8 cellular contexts compared by ENCODE assay signal in the genomic region with DNA sequence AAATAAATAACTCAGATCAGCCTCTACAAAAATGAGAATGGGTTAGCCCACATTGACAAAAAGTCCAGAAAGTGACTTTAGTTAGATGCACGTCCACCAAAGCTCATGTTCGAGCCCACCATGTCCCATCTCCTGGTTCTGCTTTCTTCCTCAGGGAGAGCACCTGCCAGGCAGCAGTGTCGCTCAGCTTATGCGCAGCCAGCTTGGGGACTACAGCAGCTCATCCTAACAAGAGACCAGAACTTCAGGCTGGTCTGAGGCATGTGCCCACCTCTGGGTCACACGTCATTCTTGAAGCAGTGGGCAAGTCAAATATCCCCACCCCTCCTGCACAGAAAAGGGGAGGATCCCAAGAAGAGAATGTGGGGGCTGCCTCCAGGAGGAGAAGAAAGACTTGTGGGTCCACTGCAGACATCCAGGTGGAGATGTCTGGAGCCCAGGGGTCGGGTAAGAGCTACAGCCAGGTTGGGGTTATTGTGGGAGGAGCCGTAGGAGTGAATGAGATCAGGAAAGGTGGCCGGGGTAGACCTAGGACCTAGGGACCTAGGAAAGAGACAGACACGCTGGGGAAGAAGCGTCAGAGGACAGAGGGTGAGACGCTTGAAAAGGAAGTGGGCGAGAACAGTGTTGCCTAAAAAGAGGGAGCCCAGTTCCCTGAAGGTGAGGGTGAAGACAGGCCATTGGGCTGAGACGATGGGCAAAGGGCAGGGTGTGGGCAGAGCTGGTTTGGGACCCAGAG. TPM values are rescaled to one million over a fixed set of nuclear protein-coding genes. Genes with fewer than 3 reads are reported as not detected.
DNase-seq lines count a peak whose midpoint lies in the region; ATAC-seq and TF ChIP-seq lines count a peak whose summit lies in the region.

No MANE protein-coding gene starts in this region.

- no peak overlapping the region for H3K27ac ChIP-seq in CD4-positive, alpha-beta memory T cell (ENCODE audit: low read depth, low read length)

- H3K36me3 ChIP-seq in CD4-positive, alpha-beta memory T cell (ENCODE audit: insufficient read depth, low read length), result no peaks in the 10 kb centered on the region
- no peaks in the 10 kb centered on the region for H3K36me3 ChIP-seq in MG63

- CTCF ChIA-PET in CD4-positive, alpha-beta memory T cell (lab: Charles Lee; ENCODE audit: partially characterized antibody), result interaction anchor here (1.0 to 8.6 kb wide), 3 partner anchors 17 to 22 kb away, joined by 3 to 55 read pairs (median 7); no protein-coding TSS in a partner anchor

- H3K36me3 Mint-ChIP-seq in CD4-positive, alpha-beta memory T cell, result no peaks in the 10 kb centered on the region
- H3K36me3 Mint-ChIP-seq in endothelial cell (ENCODE audit: low read depth, unreplicated experiment) (peaks cover 6% of the 10 kb centered on the region), nephron (ENCODE audit: low read depth) (peaks cover 4% of the 10 kb centered on the region)

- H3K9me3 Mint-ChIP-seq in CD4-positive, alpha-beta memory T cell, result peaks cover 0 to 13% (median 1%) of the 10 kb centered on the region in 8 donors
- H3K9me3 Mint-ChIP-seq in endothelial cell (ENCODE audit: unreplicated experiment), result no peaks in the 10 kb centered on the region
- no peaks in the 10 kb centered on the region for H3K9me3 Mint-ChIP-seq in nephron

- peaks cover 6 to 7% of the 10 kb centered on the region in 2 donors for H3K27me3 Mint-ChIP-seq in CD4-positive, alpha-beta memory T cell
- H3K27me3 Mint-ChIP-seq in endothelial cell (ENCODE audit: unreplicated experiment) (peaks cover 17% of the 10 kb centered on the region), nephron (ENCODE audit: low read depth) (peaks cover 6% of the 10 kb centered on the region)

- H3K4me1 ChIP-seq in CD4-positive, alpha-beta memory T cell (ENCODE audit: insufficient read depth, low read length), result peaks cover 17% of the 10 kb centered on the region

- H3K9me3 ChIP-seq in CD4-positive, alpha-beta memory T cell (ENCODE audit: control insufficient read depth in 1 of 2, low read length in 2 of 2), result no peaks in the 10 kb centered on the region
- H3K9me3 ChIP-seq in MG63, result no peaks in the 10 kb centered on the region

- TF ChIP-seq CTCF in endothelial cell (IDR thresholded peaks at IDR 0.05; ENCODE audit: unreplicated experiment) (no peak), nephron (IDR thresholded peaks at IDR 0.05; ENCODE audit: unreplicated experiment in 3 of 3) (no peak)

- peak overlapping the region; percentile 34 to 38 for H3K4me3 ChIP-seq in CD4-positive, alpha-beta memory T cell (ENCODE audit: low read length in 2 of 2)
- peak overlapping the region; percentile 50 for H3K4me3 ChIP-seq in MG63

- peak overlapping the region in 4 of 7 donors; percentile 18 to 83 (median 72) for H3K27ac Mint-ChIP-seq in CD4-positive, alpha-beta memory T cell
- H3K27ac Mint-ChIP-seq in endothelial cell (ENCODE audit: unreplicated experiment) (peak overlapping the region; percentile 24), nephron (peak overlapping the region; percentile 75 to 89 (median 83))

- H3K4me3 Mint-ChIP-seq in CD4-positive, alpha-beta memory T cell, result peak overlapping the region; percentile 77 to 93 (median 89)
- H3K4me3 Mint-ChIP-seq in endothelial cell (ENCODE audit: unreplicated experiment), result peak overlapping the region; percentile 90
- H3K4me3 Mint-ChIP-seq in nephron, result peak overlapping the region; percentile 88 to 97 (median 89)

- intact Hi-C loops in CD4-positive, alpha-beta memory T cell (cut with micrococcal nuclease), result no loop called here

- ATAC-seq in GM18858 (IDR thresholded peaks at IDR 0.05; ENCODE audit: unreplicated experiment), result no peak

- no peak for DNase-seq in CD4-positive, alpha-beta memory T cell
- DNase-seq in MG63 (no peak), endothelial cell (ENCODE audit: low spot score) (no peak), KG1 (lab: John Stamatoyannopoulos, UW) (no peak), NCI-H446 treated with DMSO at 0.1 percent for 48 hours (lab: John Stamatoyannopoulos, UW) (no peak), GOT3 (lab: John Stamatoyannopoulos, UW) (no peak)

- peaks cover 7 to 23% (median 14%) of the 10 kb centered on the region in 4 donors for H3K4me1 Mint-ChIP-seq in CD4-positive, alpha-beta memory T cell
- H3K4me1 Mint-ChIP-seq in endothelial cell (ENCODE audit: unreplicated experiment) (peaks cover 8% of the 10 kb centered on the region), nephron (peaks cover 31% of the 10 kb centered on the region)

- no peaks in the 10 kb centered on the region for H3K27me3 ChIP-seq in CD4-positive, alpha-beta memory T cell (ENCODE audit: insufficient read depth, low read length)
- no peaks in the 10 kb centered on the region for H3K27me3 ChIP-seq in MG63

- POLR2A ChIA-PET in CD4-positive, alpha-beta memory T cell (lab: Charles Lee; ENCODE audit: partially characterized antibody), result no interaction called here

RNA-seq across cellular contexts. Expression of gene SSR1, which starts 52.5 kb away (rescaled TPM):
- total RNA-seq in CD4-positive, alpha-beta memory T cell, result 100 to 1,000 TPM; 150 to 158 TPM
- polyA plus RNA-seq in CD4-positive, alpha-beta memory T cell, result 100 to 1,000 TPM; 177 to 232 TPM
- 170 and 187 TPM in 2 replicates for total RNA-seq in MG63 (2014; rRNA removed; shearing (Covaris generic); ENCODE audit: low replicate concordance)
- total RNA-seq in endothelial cell (ENCODE audit: unreplicated experiment), result 132 TPM

Comparison
In these comparisons a context has a peak if more than half of its experiments do, and no peak if none do; other contexts are left out.
1. H3K27ac Mint-ChIP-seq: peak in every context shown above with its lines; median percentile 83 in nephron; 72 in CD4-positive, alpha-beta memory T cell; 24 in endothelial cell.